ENCODE assay signal across 8 cellular contexts in genomic region chr11:65478411-65479183, GRCh38. TPM values are rescaled to one million over a fixed set of nuclear protein-coding genes. Genes with fewer than 3 reads are reported as not detected.
DNase-seq lines count a peak whose midpoint lies in the region; ATAC-seq, FAIRE-seq and TF ChIP-seq lines count a peak whose summit lies in the region.

No MANE protein-coding gene starts in this region.

- 24 to 66% (median 45%) methylated on average over 28 to 33 of the region's 33 CpGs for WGBS in adipose tissue, 3 donors

- peak overlapping the region; percentile 95 for H3K4me3 Mint-ChIP-seq in stimulated activated effector memory CD8-positive, alpha-beta T cell treated with anti-CD3 and anti-CD28 coated beads, Interleukin-12 subunit alpha, Interleukin-12 subunit beta, amount 100 ng/mL, for 72 hours

- intact Hi-C loops in HCT116 (cut with micrococcal nuclease) (no loop called here), kidney (cut with DNase I) (no loop called here)

- FAIRE-seq in kidney (lab: Jason Lieb, UNC), result no peak

- H3K36me3 ChIP-seq in HCT116 (ENCODE audit: control insufficient read depth in 1 of 2, insufficient read depth in 2 of 2, low read length in 2 of 2), result no peaks in the 10 kb centered on the region
- H3K36me3 ChIP-seq in kidney (ENCODE audit: control insufficient read depth in 1 of 2, insufficient read depth in 2 of 2, low read length in 2 of 2), result no peaks in the 10 kb centered on the region

- peak overlapping the region; percentile 10; the same call in 1 of the 2 replicates for H3K4me2 ChIP-seq in HCT116 (ENCODE audit: low read length)

- POLR2A ChIA-PET in HCT116 (lab: Charles Lee), result interaction anchor here (1.0 to 15.6 kb wide), 9 partner anchors 7 to 62 kb away, joined by 3 to 1499 read pairs (median 8); partner anchors contain the start of genes MALAT1 and NEAT1

- CTCF ChIA-PET in HCT116 (lab: Charles Lee), result interaction anchor here (1.0 to 3.3 kb wide), 11 partner anchors 9 to 63 kb away, joined by 3 to 12 read pairs (median 6); no protein-coding TSS in a partner anchor

- DNase-seq in HCT116 (ENCODE audit: low read depth, low spot score) (no peak), kidney (peak; percentile 93), NCI-H1930 (lab: John Stamatoyannopoulos, UW) (no peak), NCI-H2081 (lab: John Stamatoyannopoulos, UW) (no peak), activated gamma-delta T cell (lab: John Stamatoyannopoulos, UW) (no peak), DMS114 treated with DMSO at 0.1 percent for 48 hours (lab: John Stamatoyannopoulos, UW; ENCODE audit: unreplicated experiment) (no peak)
- no peak for DNase-seq in stimulated activated effector memory CD8-positive, alpha-beta T cell treated with anti-CD3 and anti-CD28 coated beads, Interleukin-12 subunit alpha, Interleukin-12 subunit beta, amount 100 ng/mL, for 72 hours (ENCODE audit: low spot score in 2 of 2)

- RAD21 ChIA-PET in HCT116 (lab: Charles Lee; ENCODE audit: low non-redundant PET in 1 of 2, low total read pairs in 2 of 2, uncharacterized antibody in 2 of 2, unreplicated experiment in 2 of 2), result interaction anchor here (1.7 to 3.4 kb wide), 2 partner anchors 19 kb away, joined by 5 to 13 read pairs; partner anchors contain the start of gene MALAT1 (in 1 of the 2)

- H3K9ac ChIP-seq in HCT116 (ENCODE audit: low read length) (peak overlapping the region; percentile 19), kidney (ENCODE audit: low read length in 2 of 2) (peak overlapping the region; percentile 77 to 96)

- TF ChIP-seq RAD21 in HCT116 (IDR thresholded peaks at IDR 0.05; ENCODE audit: low read depth), result no peak

- no peaks in the 10 kb centered on the region for H3K9me3 Mint-ChIP-seq in stimulated activated effector memory CD8-positive, alpha-beta T cell treated with anti-CD3 and anti-CD28 coated beads, Interleukin-12 subunit alpha, Interleukin-12 subunit beta, amount 100 ng/mL, for 72 hours

- H3K9me2 ChIP-seq in HCT116 (ENCODE audit: insufficient read depth), result no peaks in the 10 kb centered on the region

- H3K4me1 ChIP-seq in HCT116 (ENCODE audit: control insufficient read depth in 1 of 2, insufficient read depth in 2 of 2, low read length in 2 of 2), result peaks cover 69 to 80% of the 10 kb centered on the region in 2 experiments
- peaks cover 11 to 23% of the 10 kb centered on the region in 2 donors for H3K4me1 ChIP-seq in kidney (ENCODE audit: control insufficient read depth in 1 of 2, insufficient read depth in 1 of 2, low read depth in 1 of 2, low read length in 2 of 2)

- peak overlapping the region; percentile 98 for H3K27ac Mint-ChIP-seq in stimulated activated effector memory CD8-positive, alpha-beta T cell treated with anti-CD3 and anti-CD28 coated beads, Interleukin-12 subunit alpha, Interleukin-12 subunit beta, amount 100 ng/mL, for 72 hours

- no peaks in the 10 kb centered on the region for H4K20me1 ChIP-seq in HCT116 (ENCODE audit: insufficient read depth)

- BruUV-seq in HCT116 (replicated peaks; lab: Mats Ljungman, UMichigan), result no TSS peak

- H3K27me3 ChIP-seq in HCT116 (ENCODE audit: insufficient read depth, low read length), result no peaks in the 10 kb centered on the region

- TF ChIP-seq CTCF in HCT116 (IDR thresholded peaks at IDR 0.05 in 2 of 3, conservative IDR thresholded peaks at IDR 0.05 in 1 of 3; ENCODE audit: borderline replicate concordance in 1 of 3, insufficient read depth in 1 of 3, low read depth in 2 of 3, low read length in 2 of 3) (no peak), kidney (IDR thresholded peaks at IDR 0.05; ENCODE audit: borderline replicate concordance, extremely low read depth, insufficient read depth) (no peak)

- no peak for TF ChIP-seq POLR2A in HCT116 (IDR thresholded peaks at IDR 0.05; ENCODE audit: borderline replicate concordance, extremely low read depth, insufficient read depth, insufficient read length)

- H3K79me2 ChIP-seq in HCT116 (ENCODE audit: insufficient read depth, low read length), result peaks cover 26% of the 10 kb centered on the region

- H2AFZ ChIP-seq in HCT116 (ENCODE audit: low read depth, low read length, poor library complexity, severe bottlenecking), result no peak overlapping the region

- H3K4me1 Mint-ChIP-seq in stimulated activated effector memory CD8-positive, alpha-beta T cell treated with anti-CD3 and anti-CD28 coated beads, Interleukin-12 subunit alpha, Interleukin-12 subunit beta, amount 100 ng/mL, for 72 hours, result peaks cover 25% of the 10 kb centered on the region

- no peak for ATAC-seq in HCT116
- ATAC-seq in stimulated activated effector memory CD8-positive, alpha-beta T cell treated with anti-CD3 and anti-CD28 coated beads, Interleukin-12 subunit alpha, Interleukin-12 subunit beta, amount 100 ng/mL, for 72 hours, result no peak

- H3K4me3 ChIP-seq in HCT116 (replicated peaks in 1 of 2; ENCODE audit: low read depth in 1 of 2, low read length in 2 of 2) (no peak overlapping the region), kidney (ENCODE audit: low read length in 2 of 2) (peak overlapping the region; percentile 49 to 54)

- H3K9me3 ChIP-seq in HCT116 (ENCODE audit: control insufficient read depth in 1 of 2, insufficient read depth in 1 of 2, low read depth in 1 of 2, low read length in 2 of 2) (no peaks in the 10 kb centered on the region), kidney (ENCODE audit: control insufficient read depth in 1 of 2, low read length in 2 of 2) (no peaks in the 10 kb centered on the region)

- H3K27ac ChIP-seq in HCT116 (ENCODE audit: low read depth, low read length), result peak overlapping the region; percentile 97
- peak overlapping the region; percentile 95 for H3K27ac ChIP-seq in adipose tissue (ENCODE audit: low read depth, low read length)
- H3K27ac ChIP-seq in kidney (ENCODE audit: low read depth in 2 of 2, low read length in 2 of 2), result peak overlapping the region; percentile 100

- peaks cover 22% of the 10 kb centered on the region for H3K36me3 Mint-ChIP-seq in stimulated activated effector memory CD8-positive, alpha-beta T cell treated with anti-CD3 and anti-CD28 coated beads, Interleukin-12 subunit alpha, Interleukin-12 subunit beta, amount 100 ng/mL, for 72 hours

TF ChIP-seq in HCT116, 20 proteins besides CTCF, POLR2A, EP300 and RAD21 (continues in another document):
- TF ChIP-seq REST (IDR thresholded peaks at IDR 0.05; ENCODE audit: low read depth) (no peak), SIN3A (IDR thresholded peaks at IDR 0.05; ENCODE audit: low read depth) (no peak), ATF3 (IDR thresholded peaks at IDR 0.05) (no peak), EZH2 (IDR thresholded peaks at IDR 0.05) (no peak), SP1 (IDR thresholded peaks at IDR 0.05; ENCODE audit: low read depth) (no peak), POLR2AphosphoS5 (IDR thresholded peaks at IDR 0.05; ENCODE audit: low read depth, low read length) (no peak)

RNA-seq across cellular contexts. Expression of gene MALAT1, which starts 20.2 kb away (rescaled TPM):
- total RNA-seq in HCT116 (2021; ENCODE audit: unreplicated experiment) (6,000 TPM), kidney (15,262 TPM)
- polyA plus RNA-seq in HCT116 (2012), result 380 and 423 TPM in 2 replicates
- polyA plus RNA-seq in adipose tissue (1,000 to 10,000 TPM in 1 of 3 donors, 100 to 1,000 TPM in 1, 10 to 100 TPM in 1; 88.8 to 1,293 (median 187) TPM), kidney (ENCODE audit: insufficient read depth, low read depth, low replicate concordance) (219 TPM)

RNA-seq across cellular contexts. Expression of gene SCYL1, which starts 46.3 kb away (rescaled TPM):
- total RNA-seq in HCT116 (2021; ENCODE audit: unreplicated experiment) (104 TPM), kidney (72.2 TPM)
- 82.4 and 84.4 TPM in 2 replicates for polyA plus RNA-seq in HCT116 (2012)
- polyA plus RNA-seq in adipose tissue (10 to 100 TPM; 55.1 to 77.2 (median 63.0) TPM), kidney (ENCODE audit: insufficient read depth, low read depth, low replicate concordance) (78.9 TPM)

RNA-seq across cellular contexts. Expression of gene NEAT1, which starts 56.0 kb away (rescaled TPM):
- total RNA-seq in HCT116 (2021; ENCODE audit: unreplicated experiment) (564 TPM), kidney (1,006 TPM)
- 181 and 274 TPM in 2 replicates for polyA plus RNA-seq in HCT116 (2012)
- polyA plus RNA-seq in adipose tissue (1,000 to 10,000 TPM in 1 of 3 donors, 100 to 1,000 TPM in 2; 598 to 1,041 (median 691) TPM), kidney (ENCODE audit: insufficient read depth, low read depth, low replicate concordance) (595 TPM)

Comparison
In these comparisons a context has a peak if more than half of its experiments do, and no peak if none do; other contexts are left out.
1. H3K4me3 ChIP-seq: peak in kidney (2 of 2); none in HCT116 (0 of 2).
2. Peak in every context shown above with its lines, with median percentiles within 50 percentile points of each other: H3K27ac ChIP-seq.